In genomic region chr10:62653254-62653653, GRCh38 we compare ENCODE assay signal across 1 cellular context.
TF ChIP-seq lines count a peak whose summit lies in the region.

No MANE protein-coding gene starts in this region.

TF ChIP-seq in SK-N-SH, 30 proteins besides CTCF, POLR2A, EP300 and RAD21 (continued from another document):
- TF ChIP-seq FOXJ3 (CRISPR knock-in tag; IDR thresholded peaks at IDR 0.05) (no peak), TEAD4 (IDR thresholded peaks at IDR 0.05; ENCODE audit: borderline replicate concordance, insufficient read depth) (no peak), YY1 (IDR thresholded peaks at IDR 0.05; ENCODE audit: low read depth) (no peak), MXI1 (IDR thresholded peaks at IDR 0.05; ENCODE audit: low read depth, low read length) (no peak)
